22 cellular contexts compared by ENCODE assay signal in the genomic region with DNA sequence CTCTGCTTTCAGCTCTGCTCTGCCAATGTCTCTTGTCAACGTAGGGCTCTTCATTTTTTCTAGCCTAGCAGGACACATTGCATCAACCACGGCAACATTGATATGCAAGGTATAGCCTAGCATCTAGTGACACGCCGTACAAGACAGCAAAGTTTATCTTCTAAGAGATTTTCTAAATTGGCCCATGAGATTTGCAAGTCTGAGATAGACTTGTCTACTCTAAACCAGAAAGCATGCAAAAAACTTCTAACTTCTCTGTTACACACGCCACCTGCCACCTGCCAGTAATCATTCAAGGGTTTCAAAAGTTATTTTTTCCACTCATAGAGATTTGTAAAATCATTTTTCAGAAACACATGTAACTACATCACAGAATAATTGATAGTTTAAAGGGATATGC.
DNase-seq lines count a peak whose midpoint lies in the region; ATAC-seq and TF ChIP-seq lines count a peak whose summit lies in the region.
"Had no signal": no experiment of that assay in that cellular context is flagged by ENCODE, and none has a peak within 500 bp of the region (broad histone marks: within the 10 kb centered on the region; RNA-seq: fewer than 3 reads in every experiment).

No MANE protein-coding gene starts in this region.

- intact Hi-C loops in heart right ventricle (cut with DNase I), result no loop called here

- H3K79me2 ChIP-seq in DND-41 (ENCODE audit: insufficient read depth, low read length) (no peaks in the 10 kb centered on the region), MM.1S (ENCODE audit: low read length) (no peaks in the 10 kb centered on the region), OCI-LY1 (ENCODE audit: insufficient read depth, low read length) (no peaks in the 10 kb centered on the region), SU-DHL-6 (ENCODE audit: insufficient read depth, low read length) (no peaks in the 10 kb centered on the region)

- H3K27me3 Mint-ChIP-seq in endothelial cell (ENCODE audit: unreplicated experiment), result no peaks in the 10 kb centered on the region
- H3K27me3 Mint-ChIP-seq: CD4-positive, alpha-beta T cell; CD8-positive, alpha-beta memory T cell had no signal

- H3K4me1 ChIP-seq in DND-41 (ENCODE audit: insufficient read depth, low read length) (no peaks in the 10 kb centered on the region), MM.1S (ENCODE audit: low read length) (0 out of 2 replicates have a peak, but pooled peaks cover 5% of the 10 kb centered on the region), OCI-LY1 (ENCODE audit: insufficient read depth, low read length, severe bottlenecking) (peaks cover 45% of the 10 kb centered on the region), heart right ventricle (no peaks in the 10 kb centered on the region)
- H3K4me1 ChIP-seq: A549 had no signal

- H3K27ac ChIP-seq in DND-41 (ENCODE audit: low read length) (no peak overlapping the region), MM.1S (ENCODE audit: low read length) (peak overlapping the region; percentile 14; the same call in 1 of the 2 replicates), OCI-LY1 (ENCODE audit: low read depth, low read length, poor library complexity, severe bottlenecking) (peak overlapping the region; percentile 83), SU-DHL-6 (ENCODE audit: low read depth, low read length) (peak overlapping the region; percentile 57), heart right ventricle (no peak overlapping the region)
- H3K27ac ChIP-seq: 22Rv1; A549; BLaER1 treated with 17β-estradiol and CSF1 and Interleukin-3, amounts not matched to agents 10 nM and 100 nM had no signal

- no peak overlapping the region for H3K4me2 ChIP-seq in DND-41 (ENCODE audit: insufficient read depth, low read length)
- no peak overlapping the region for H3K4me2 ChIP-seq in MM.1S (ENCODE audit: low read depth, low read length)
- H3K4me2 ChIP-seq in OCI-LY1 (ENCODE audit: low read length), result peak overlapping the region; percentile 54
- peak overlapping the region; percentile 56 for H3K4me2 ChIP-seq in SU-DHL-6 (ENCODE audit: low read depth, low read length, poor library complexity, severe bottlenecking)
- H3K4me2 ChIP-seq: A549; BLaER1 treated with 17β-estradiol and CSF1 and Interleukin-3, amounts not matched to agents 10 nM and 100 nM; GM23338 had no signal

- H3K27me3 ChIP-seq in DND-41 (ENCODE audit: insufficient read depth, low read length, poor library complexity) (no peaks in the 10 kb centered on the region), MM.1S (replicated peaks; ENCODE audit: insufficient read depth, low read length) (no peaks in the 10 kb centered on the region), OCI-LY1 (ENCODE audit: insufficient read depth, low read length) (no peaks in the 10 kb centered on the region), SU-DHL-6 (ENCODE audit: low read length) (no peaks in the 10 kb centered on the region), heart right ventricle (no peaks in the 10 kb centered on the region)
- H3K27me3 ChIP-seq: BE2C; BLaER1 treated with 17β-estradiol and CSF1 and Interleukin-3, amounts not matched to agents 10 nM and 100 nM had no signal

- H3K9me2 ChIP-seq in MM.1S (replicated peaks; ENCODE audit: insufficient read depth, low read length), result no peaks in the 10 kb centered on the region
- no peaks in the 10 kb centered on the region for H3K9me2 ChIP-seq in OCI-LY1 (ENCODE audit: low read depth, low read length)
- H3K9me2 ChIP-seq in SU-DHL-6 (replicated peaks; ENCODE audit: insufficient read depth, low read length), result no peaks in the 10 kb centered on the region

- H3K36me3 ChIP-seq in DND-41 (ENCODE audit: insufficient read depth, low read length) (no peaks in the 10 kb centered on the region), MM.1S (replicated peaks; ENCODE audit: insufficient read depth, low read length) (no peaks in the 10 kb centered on the region), OCI-LY1 (ENCODE audit: insufficient read depth, low read length) (no peaks in the 10 kb centered on the region), SU-DHL-6 (ENCODE audit: low read length) (no peaks in the 10 kb centered on the region), heart right ventricle (no peaks in the 10 kb centered on the region)
- H3K36me3 ChIP-seq: BE2C; BLaER1 treated with 17β-estradiol and CSF1 and Interleukin-3, amounts not matched to agents 10 nM and 100 nM had no signal

- no peak overlapping the region for H3K4me3 Mint-ChIP-seq in endothelial cell (ENCODE audit: unreplicated experiment)
- H3K4me3 Mint-ChIP-seq: CD14-positive monocyte; CD4-positive, alpha-beta T cell; CD8-positive, alpha-beta memory T cell; GM23338; H9 had no signal

- POLR2A ChIA-PET in GM10248 (lab: Yijun Ruan, JAX), result no interaction called here

- H3K4me3 ChIP-seq in DND-41 (ENCODE audit: low read depth in 1 of 2, low read length in 2 of 2) (no peak overlapping the region), MM.1S (ENCODE audit: low read length) (no peak overlapping the region), OCI-LY1 (ENCODE audit: low read depth, low read length, poor library complexity, severe bottlenecking) (peak overlapping the region; percentile 29), SU-DHL-6 (ENCODE audit: insufficient read depth, low read length, poor library complexity, severe bottlenecking) (no peak overlapping the region), heart right ventricle (no peak overlapping the region)
- H3K4me3 ChIP-seq: A549; BLaER1 treated with 17β-estradiol and CSF1 and Interleukin-3, amounts not matched to agents 10 nM and 100 nM; GM12878; GM23338 had no signal

- H3K9me3 ChIP-seq in DND-41 (ENCODE audit: insufficient read depth, low read length, severe bottlenecking) (no peaks in the 10 kb centered on the region), MM.1S (replicated peaks; ENCODE audit: insufficient read depth, low read length) (no peaks in the 10 kb centered on the region), OCI-LY1 (ENCODE audit: low read length) (no peaks in the 10 kb centered on the region), SU-DHL-6 (ENCODE audit: insufficient read depth, low read length) (no peaks in the 10 kb centered on the region), heart right ventricle (no peaks in the 10 kb centered on the region)
- H3K9me3 ChIP-seq: A549; BE2C; BLaER1 treated with 17β-estradiol and CSF1 and Interleukin-3, amounts not matched to agents 10 nM and 100 nM had no signal

- CTCF ChIA-PET in GM10248 (lab: Yijun Ruan, JAX), result no interaction called here

- H3K9me3 Mint-ChIP-seq in endothelial cell (ENCODE audit: unreplicated experiment), result no peaks in the 10 kb centered on the region
- H3K9me3 Mint-ChIP-seq: CD14-positive monocyte; CD4-positive, alpha-beta T cell; GM23338; H9 had no signal

- no peak overlapping the region for H3K27ac Mint-ChIP-seq in endothelial cell (ENCODE audit: unreplicated experiment)
- H3K27ac Mint-ChIP-seq: CD14-positive monocyte; CD4-positive, alpha-beta T cell; CD8-positive, alpha-beta memory T cell; GM23338; H9 had no signal

- H3K4me1 Mint-ChIP-seq in endothelial cell (ENCODE audit: unreplicated experiment), result no peaks in the 10 kb centered on the region
- H3K4me1 Mint-ChIP-seq: CD8-positive, alpha-beta memory T cell had no signal

- H4K20me1 ChIP-seq in DND-41 (ENCODE audit: insufficient read depth, low read length), result no peaks in the 10 kb centered on the region
- no peaks in the 10 kb centered on the region for H4K20me1 ChIP-seq in MM.1S (ENCODE audit: insufficient read depth, low read length)
- H4K20me1 ChIP-seq in OCI-LY1 (ENCODE audit: insufficient read depth, low read length), result no peaks in the 10 kb centered on the region
- no peaks in the 10 kb centered on the region for H4K20me1 ChIP-seq in SU-DHL-6 (ENCODE audit: low read depth, low read length)
- H4K20me1 ChIP-seq: BLaER1 treated with 17β-estradiol and CSF1 and Interleukin-3, amounts not matched to agents 10 nM and 100 nM had no signal

- no peaks in the 10 kb centered on the region for H3K36me3 Mint-ChIP-seq in endothelial cell (ENCODE audit: low read depth, unreplicated experiment)
- H3K36me3 Mint-ChIP-seq: CD14-positive monocyte; CD8-positive, alpha-beta memory T cell had no signal

- H3K9ac ChIP-seq in DND-41 (ENCODE audit: low read depth, low read length), result no peak overlapping the region
- H3K9ac ChIP-seq in MM.1S (ENCODE audit: low read length), result no peak overlapping the region
- peak overlapping the region; percentile 32; the same call in 1 of the 2 replicates for H3K9ac ChIP-seq in OCI-LY1 (ENCODE audit: low read length)
- no peak overlapping the region for H3K9ac ChIP-seq in SU-DHL-6 (ENCODE audit: low read length)
- H3K9ac ChIP-seq: BLaER1 treated with 17β-estradiol and CSF1 and Interleukin-3, amounts not matched to agents 10 nM and 100 nM had no signal

- ATAC-seq in DND-41 (ENCODE audit: insufficient read depth, low read depth), result no peak
- no peak for ATAC-seq in heart right ventricle
- ATAC-seq: A549, GM12878, GM23338, HCT116 had no signal

- H2AFZ ChIP-seq in DND-41 (ENCODE audit: low read depth, low read length), result 0 out of 2 replicates have a peak overlapping the region, but pooled peaks have one; percentile 7
- peak overlapping the region; percentile 44; the same call in 1 of the 2 replicates for H2AFZ ChIP-seq in MM.1S (ENCODE audit: low read length)
- H2AFZ ChIP-seq in OCI-LY1 (ENCODE audit: low read length), result peak overlapping the region; percentile 87; the same call in 1 of the 2 replicates
- peak overlapping the region; percentile 89 for H2AFZ ChIP-seq in SU-DHL-6 (ENCODE audit: low read depth, low read length, severe bottlenecking)
- H2AFZ ChIP-seq: GM23338 had no signal

- WGBS in heart right ventricle, 2 donors, result 61 to 67% methylated on average over 5 of the region's 5 CpGs

- DNase-seq in DND-41, result no peak
- DNase-seq in MM.1S, result no peak
- no peak for DNase-seq in GM10248 (ENCODE audit: extremely low spot score)
- DNase-seq in heart right ventricle, result no peak
- DNase-seq in endothelial cell (ENCODE audit: low spot score), result no peak
- DNase-seq: ACHN; AML-193; BE2C; CD4-positive, alpha-beta T cell; CD8-positive, alpha-beta memory T cell; DMS 273 treated with DMSO at 0.1 percent for 48 hours; DMS79; H9 had no signal

- TF ChIP-seq CTCF in DND-41 (IDR thresholded peaks at IDR 0.05; ENCODE audit: borderline replicate concordance, extremely low read depth, low read length, poor library complexity, severe bottlenecking), result no peak
- no peak for TF ChIP-seq CTCF in MM.1S (IDR thresholded peaks at IDR 0.05; ENCODE audit: low read length)
- no peak for TF ChIP-seq CTCF in OCI-LY1 (IDR thresholded peaks at IDR 0.05; ENCODE audit: low read length)
- no peak for TF ChIP-seq CTCF in SU-DHL-6 (IDR thresholded peaks at IDR 0.05; ENCODE audit: insufficient read depth, low read length, poor library complexity, severe bottlenecking)
- TF ChIP-seq CTCF in GM10248 (IDR thresholded peaks at IDR 0.05; ENCODE audit: control extremely low read depth, extremely low read depth, low read depth, missing control alignments), result no peak
- TF ChIP-seq CTCF in heart right ventricle (IDR thresholded peaks at IDR 0.05), result no peak
- no peak for TF ChIP-seq CTCF in endothelial cell (IDR thresholded peaks at IDR 0.05; ENCODE audit: unreplicated experiment)

- H3F3A ChIP-seq in MM.1S (ENCODE audit: insufficient read depth, low read length) (no peaks in the 10 kb centered on the region), OCI-LY1 (ENCODE audit: insufficient read depth, low read length) (no peaks in the 10 kb centered on the region), SU-DHL-6 (ENCODE audit: insufficient read depth) (no peaks in the 10 kb centered on the region)

Comparison
In these comparisons a context has a peak if more than half of its experiments do, and no peak if none do; other contexts are left out.
1. H2AFZ ChIP-seq: peak in every context shown above with its lines; median percentile 89 in SU-DHL-6; 87 in OCI-LY1; 44 in MM.1S; 7 in DND-41.
2. H3K27ac ChIP-seq: peak in MM.1S (single experiment), OCI-LY1 (single experiment) and SU-DHL-6 (single experiment); none in DND-41 (single experiment) and heart right ventricle (0 of 10).
3. H3K4me2 ChIP-seq: peak in OCI-LY1 (single experiment) and SU-DHL-6 (single experiment); none in DND-41 (single experiment) and MM.1S (single experiment).